ENCODE assay signal across 18 cellular contexts in genomic region chrX:7024850-7025249, GRCh38.
DNase-seq lines count a peak whose midpoint lies in the region; ATAC-seq, FAIRE-seq and TF ChIP-seq lines count a peak whose summit lies in the region.
"Had no signal": no experiment of that assay in that cellular context is flagged by ENCODE, and none has a peak within 500 bp of the region (broad histone marks: within the 10 kb centered on the region; RNA-seq: fewer than 3 reads in every experiment).

No MANE protein-coding gene starts in this region.

- H3K4me2 ChIP-seq in mammary epithelial cell (ENCODE audit: insufficient read depth, low read depth, low read length): peak overlapping the region; percentile 47

- CTCF ChIA-PET in mammary epithelial cell (lab: Charles Lee; ENCODE audit: low non-redundant PET): no interaction called here
- CTCF ChIA-PET in MCF 10A (lab: Yijun Ruan, JAX): no interaction called here

- dilution Hi-C loops in mammary epithelial cell (cut with HindIII; ENCODE audit: low sequenced_read_pairs): no loop called here

- 16% methylated on average over 6 of the region's 7 CpGs for WGBS in mammary epithelial cell (ENCODE audit: low coverage, missing lambda C conversion rate)
- 54% methylated on average over 4 of the region's 7 CpGs for WGBS in prostate gland

- DNase-seq in mammary epithelial cell: peak; percentile 72
- no peak for DNase-seq in MCF 10A (ENCODE audit: unreplicated experiment)
- peak; percentile 81 for DNase-seq in bronchial epithelial cell (ENCODE audit: low read depth)
- peak; percentile 6 for DNase-seq in prostate gland (ENCODE audit: low spot score)
- DNase-seq in CD14-positive monocyte (ENCODE audit: low spot score): no peak
- DNase-seq: ACHN; BE2C; C1 segment of cervical spinal cord; Caco-2; CD4-positive, alpha-beta T cell; GOT3; H9 had no signal

- H3K9me3 ChIP-seq in mammary epithelial cell (replicated peaks; ENCODE audit: insufficient read depth, low read length) (no peaks in the 10 kb centered on the region), prostate gland (no peaks in the 10 kb centered on the region)
- H3K9me3 ChIP-seq: BE2C, Caco-2 had no signal

- H3K9me3 Mint-ChIP-seq in MCF 10A (ENCODE audit: unreplicated experiment) (peaks cover 4% of the 10 kb centered on the region), CD14-positive monocyte (peaks cover 0 to 5% (median 2%) of the 10 kb centered on the region in 7 donors)
- H3K9me3 Mint-ChIP-seq: CD4-positive, alpha-beta T cell; H9 had no signal

- no peaks in the 10 kb centered on the region for H3K27me3 ChIP-seq in mammary epithelial cell (ENCODE audit: insufficient read depth, low read length)
- no peaks in the 10 kb centered on the region for H3K27me3 ChIP-seq in bronchial epithelial cell (ENCODE audit: control insufficient read depth, insufficient read depth, low read length)
- H3K27me3 ChIP-seq in prostate gland (replicated peaks; ENCODE audit: insufficient read depth): no peaks in the 10 kb centered on the region
- H3K27me3 ChIP-seq: BE2C had no signal

- H3K36me3 Mint-ChIP-seq in MCF 10A (ENCODE audit: insufficient read depth, unreplicated experiment): peaks cover 6% of the 10 kb centered on the region
- H3K36me3 Mint-ChIP-seq in CD14-positive monocyte: no peaks in the 10 kb centered on the region

- no peak overlapping the region for H3K4me3 ChIP-seq in mammary epithelial cell (replicated peaks in 1 of 3; ENCODE audit: insufficient read depth in 1 of 3, low read depth in 2 of 3, low read length in 3 of 3)
- H3K4me3 ChIP-seq in bronchial epithelial cell (ENCODE audit: low read depth, low read length): no peak overlapping the region
- no peak overlapping the region for H3K4me3 ChIP-seq in prostate gland

- peak overlapping the region; percentile 80 for H2AFZ ChIP-seq in mammary epithelial cell (ENCODE audit: low read depth, low read length)

- TF ChIP-seq CTCF in mammary epithelial cell (conservative IDR thresholded peaks at IDR 0.05 in 1 of 2, IDR thresholded peaks at IDR 0.05 in 1 of 2; ENCODE audit: extremely low read depth in 1 of 2, insufficient read depth in 1 of 2, low read depth in 1 of 2, low read length in 2 of 2): no peak
- no peak for TF ChIP-seq CTCF in MCF 10A (IDR thresholded peaks at IDR 0.05; ENCODE audit: unreplicated experiment)
- no peak for TF ChIP-seq CTCF in bronchial epithelial cell (IDR thresholded peaks at IDR 0.05; ENCODE audit: insufficient read depth, low read length, severe bottlenecking)
- TF ChIP-seq CTCF in prostate gland (IDR thresholded peaks at IDR 0.05): no peak
- no peak for TF ChIP-seq CTCF in CD14-positive monocyte (IDR thresholded peaks at IDR 0.05)

- no peak for TF ChIP-seq POLR2A in prostate gland (IDR thresholded peaks at IDR 0.05)

- H3K36me3 ChIP-seq in mammary epithelial cell (ENCODE audit: insufficient read depth, low read length): no peaks in the 10 kb centered on the region
- H3K36me3 ChIP-seq in bronchial epithelial cell (ENCODE audit: control insufficient read depth, insufficient read depth, low read length): no peaks in the 10 kb centered on the region
- H3K36me3 ChIP-seq in prostate gland: no peaks in the 10 kb centered on the region
- H3K36me3 ChIP-seq: BE2C had no signal

- ATAC-seq in esophagus mucosa (peak; percentile 87), HG03565 (IDR thresholded peaks at IDR 0.05; ENCODE audit: unreplicated experiment) (no peak), GM19351 (IDR thresholded peaks at IDR 0.05; ENCODE audit: unreplicated experiment) (no peak)

- no peak overlapping the region for H3K9ac ChIP-seq in mammary epithelial cell (ENCODE audit: insufficient read depth, low read length)

- H3K4me1 Mint-ChIP-seq in MCF 10A (ENCODE audit: insufficient read depth, unreplicated experiment) (peaks cover 5% of the 10 kb centered on the region), CD14-positive monocyte (no peaks in the 10 kb centered on the region)

- H3K79me2 ChIP-seq in mammary epithelial cell (ENCODE audit: insufficient read depth, low read length): no peaks in the 10 kb centered on the region

- POLR2A ChIA-PET in MCF 10A (lab: Yijun Ruan, JAX): no interaction called here

- peak; percentile 97 for FAIRE-seq in bronchial epithelial cell (lab: Jason Lieb, UNC)
- FAIRE-seq: A204.1, D721Med had no signal

- H3K27me3 Mint-ChIP-seq in MCF 10A (ENCODE audit: insufficient read depth, unreplicated experiment): no peaks in the 10 kb centered on the region
- peaks cover 0 to 4% (median 0%) of the 10 kb centered on the region in 3 donors for H3K27me3 Mint-ChIP-seq in CD14-positive monocyte (ENCODE audit: low read depth in 3 of 3)
- H3K27me3 Mint-ChIP-seq: CD4-positive, alpha-beta T cell had no signal

- in situ Hi-C loops in mammary epithelial cell (cut with MboI; ENCODE audit: low sequenced_read_pairs in 2 of 2): no loop called here

- H3K27ac Mint-ChIP-seq in MCF 10A (ENCODE audit: low read depth, unreplicated experiment) (no peak overlapping the region), CD14-positive monocyte (no peak overlapping the region)
- H3K27ac Mint-ChIP-seq: CD4-positive, alpha-beta T cell; H9 had no signal

- H3K27ac ChIP-seq in mammary epithelial cell (ENCODE audit: insufficient read depth, low read depth, low read length): no peak overlapping the region
- H3K27ac ChIP-seq in prostate gland: no peak overlapping the region
- H3K27ac ChIP-seq: HL-60 had no signal

- intact Hi-C loops in mammary epithelial cell (cut with micrococcal nuclease): no loop called here
- intact Hi-C loops in MCF 10A (cut with micrococcal nuclease): no loop called here
- intact Hi-C loops in prostate gland (cut with DNase I): no loop called here
- intact Hi-C loops in CD14-positive monocyte (cut with micrococcal nuclease): no loop called here

- BruUV-seq in mammary epithelial cell (replicated peaks; lab: Mats Ljungman, UMichigan) (no TSS peak), MCF 10A (replicated peaks; lab: Mats Ljungman, UMichigan) (no TSS peak)

- no peaks in the 10 kb centered on the region for H4K20me1 ChIP-seq in mammary epithelial cell (ENCODE audit: insufficient read depth, low read length)

- H3K4me1 ChIP-seq in mammary epithelial cell (ENCODE audit: insufficient read depth, low read length) (no peaks in the 10 kb centered on the region), prostate gland (replicated peaks) (no peaks in the 10 kb centered on the region)
- H3K4me1 ChIP-seq: BE2C, Caco-2 had no signal

- H3K4me3 Mint-ChIP-seq in MCF 10A (ENCODE audit: unreplicated experiment) (no peak overlapping the region), CD14-positive monocyte (no peak overlapping the region)
- H3K4me3 Mint-ChIP-seq: CD4-positive, alpha-beta T cell; H9 had no signal

Comparison
In these comparisons a context has a peak if more than half of its experiments do, and no peak if none do; other contexts are left out.
1. DNase-seq: peak in mammary epithelial cell (single experiment), bronchial epithelial cell (single experiment) and prostate gland (single experiment); none in MCF 10A (single experiment) and CD14-positive monocyte (single experiment).